Comparison of ENCODE assay signal across 8 cellular contexts in the genomic region with DNA sequence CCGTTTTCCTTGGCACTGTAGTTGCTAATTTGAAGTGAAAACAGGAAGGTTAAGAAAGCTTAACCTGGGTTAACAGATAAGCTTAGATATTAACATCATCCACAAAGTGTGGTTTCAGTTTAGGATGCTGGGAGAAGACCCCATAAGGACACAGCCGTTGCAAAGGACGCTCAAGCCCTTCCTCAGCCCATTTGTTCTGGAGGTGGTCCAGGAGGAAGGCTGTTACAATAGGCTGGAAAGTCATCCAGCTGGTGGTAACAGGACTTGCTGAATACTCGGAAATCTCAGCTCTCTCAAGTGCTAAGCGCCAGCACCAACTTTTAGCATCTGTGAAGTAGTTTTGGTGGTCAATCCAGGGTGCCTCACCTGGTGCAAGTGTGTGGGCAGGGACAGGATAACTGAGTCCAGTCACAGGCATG. TPM values are rescaled to one million over a fixed set of nuclear protein-coding genes. Genes with fewer than 3 reads are reported as not detected.
A peak's percentile ranks its signal among the peaks of the same experiment; 100 is the strongest.
DNase-seq lines count a peak whose midpoint lies in the region; ATAC-seq and TF ChIP-seq lines count a peak whose summit lies in the region.

No MANE protein-coding gene starts in this region.

- peaks cover 19% of the 10 kb centered on the region for H3K4me1 Mint-ChIP-seq in type B pancreatic cell (ENCODE audit: unreplicated experiment)

- H3K36me3 Mint-ChIP-seq in type B pancreatic cell, result peaks cover 3% of the 10 kb centered on the region

- peak overlapping the region; percentile 51 for H3K27ac ChIP-seq in effector memory CD4-positive, alpha-beta T cell (ENCODE audit: insufficient read depth, low read length, poor library complexity, severe bottlenecking)
- H3K27ac ChIP-seq in neuronal stem cell (replicated peaks; ENCODE audit: low read length), result no peak overlapping the region

- H2BK5ac ChIP-seq in neuronal stem cell (ENCODE audit: low read length), result no peak overlapping the region

- H3K9me3 ChIP-seq in effector memory CD4-positive, alpha-beta T cell (ENCODE audit: control insufficient read depth, low read length), result no peaks in the 10 kb centered on the region
- H3K9me3 ChIP-seq in neuronal stem cell (replicated peaks in 1 of 2; ENCODE audit: control insufficient read depth in 2 of 2, insufficient read depth in 1 of 2, low read depth in 1 of 2, low read length in 2 of 2), result no peaks in the 10 kb centered on the region

- H3K18ac ChIP-seq in neuronal stem cell (ENCODE audit: low read length), result no peak overlapping the region

- H4K91ac ChIP-seq in neuronal stem cell (ENCODE audit: low read depth, low read length, poor library complexity), result no peak overlapping the region

- ATAC-seq in HG03354 (IDR thresholded peaks at IDR 0.05; ENCODE audit: poor library complexity, severe bottlenecking, unreplicated experiment), result no peak
- no peak for ATAC-seq in HG03159 (IDR thresholded peaks at IDR 0.05; ENCODE audit: unreplicated experiment)

- H3K27ac Mint-ChIP-seq in type B pancreatic cell, result no peak overlapping the region

- H2BK120ac ChIP-seq in neuronal stem cell (ENCODE audit: low read depth, low read length), result no peak overlapping the region

- no peak overlapping the region for H3K4me2 ChIP-seq in neuronal stem cell (ENCODE audit: insufficient read depth, low read length, poor library complexity, severe bottlenecking)

- H2AK5ac ChIP-seq in neuronal stem cell (ENCODE audit: low read depth, low read length), result no peak overlapping the region

- H3K14ac ChIP-seq in neuronal stem cell (ENCODE audit: low read length), result no peak overlapping the region

- no peak overlapping the region for H2BK15ac ChIP-seq in neuronal stem cell (ENCODE audit: low read length)

- no peak overlapping the region for H3K9ac ChIP-seq in neuronal stem cell (ENCODE audit: low read depth, low read length, poor library complexity)

- no peaks in the 10 kb centered on the region for H3K27me3 Mint-ChIP-seq in type B pancreatic cell

- H2BK12ac ChIP-seq in neuronal stem cell (ENCODE audit: low read length), result no peak overlapping the region

- DNase-seq in EH (ENCODE audit: low read depth) (peak; percentile 34), KBM-7 (peak; percentile 37), neuronal stem cell (ENCODE audit: low spot score) (no peak), type B pancreatic cell (ENCODE audit: extremely low spot score, unreplicated experiment) (no peak), OCI-M2 (lab: John Stamatoyannopoulos, UW; ENCODE audit: unreplicated experiment) (no peak)
- DNase-seq in effector memory CD4-positive, alpha-beta T cell, result no peak

- peak overlapping the region; percentile 56 for H2AFZ ChIP-seq in neuronal stem cell (ENCODE audit: low read length)

- H4K8ac ChIP-seq in neuronal stem cell (ENCODE audit: low read depth, low read length), result no peak overlapping the region

- H3K4me3 Mint-ChIP-seq in type B pancreatic cell, result no peak overlapping the region

- TF ChIP-seq CTCF in type B pancreatic cell (conservative IDR thresholded peaks at IDR 0.05), result no peak

- in situ Hi-C loops in KBM-7 (cut with MboI; ENCODE audit: low pct_unique_long_range_greater_than_20kb, low sequenced_read_pairs), result no loop called here

- H3K4me3 ChIP-seq in effector memory CD4-positive, alpha-beta T cell (ENCODE audit: insufficient read depth, low read depth, low read length, poor library complexity, severe bottlenecking), result peak overlapping the region; percentile 25
- H3K4me3 ChIP-seq in neuronal stem cell (ENCODE audit: low read length in 2 of 2), result no peak overlapping the region

- no peaks in the 10 kb centered on the region for H3K4me1 ChIP-seq in effector memory CD4-positive, alpha-beta T cell (ENCODE audit: control insufficient read depth, insufficient read depth, low read length, poor library complexity, severe bottlenecking)
- H3K4me1 ChIP-seq in neuronal stem cell (ENCODE audit: control insufficient read depth in 2 of 2, insufficient read depth in 1 of 2, low read depth in 1 of 2, low read length in 2 of 2), result peaks cover 3 to 12% of the 10 kb centered on the region in 2 donors

- no peaks in the 10 kb centered on the region for H3K27me3 ChIP-seq in effector memory CD4-positive, alpha-beta T cell (replicated peaks; ENCODE audit: control insufficient read depth, insufficient read depth, low read length, poor library complexity, severe bottlenecking)
- no peaks in the 10 kb centered on the region for H3K27me3 ChIP-seq in neuronal stem cell (ENCODE audit: control insufficient read depth in 3 of 3, insufficient read depth in 3 of 3, low read depth in 1 of 3, low read length in 3 of 3)

- H3K4ac ChIP-seq in neuronal stem cell (ENCODE audit: low read length), result no peak overlapping the region

- no peak overlapping the region for H3K23ac ChIP-seq in neuronal stem cell (ENCODE audit: low read depth, low read length, poor library complexity)

- H3K36me3 ChIP-seq in effector memory CD4-positive, alpha-beta T cell (ENCODE audit: control insufficient read depth, insufficient read depth, low read length), result no peaks in the 10 kb centered on the region
- H3K36me3 ChIP-seq in neuronal stem cell (replicated peaks in 1 of 2; ENCODE audit: control insufficient read depth in 2 of 2, insufficient read depth in 2 of 2, low read length in 2 of 2), result no peaks in the 10 kb centered on the region

- H3K9me3 Mint-ChIP-seq in type B pancreatic cell, result no peaks in the 10 kb centered on the region

- WGBS in neuronal stem cell (ENCODE audit: extremely low coverage in 2 of 2, insufficient read length in 2 of 2, insufficient replicate concordance in 1 of 2), 2 donors, result no CpG with 5 or more reads among the region's 5 CpGs

- H3K79me1 ChIP-seq in neuronal stem cell (ENCODE audit: low read depth, low read length), result no peaks in the 10 kb centered on the region

RNA-seq across cellular contexts. Expression of a gene that starts 14.2 kb away (rescaled TPM):
- polyA plus RNA-seq in neuronal stem cell (2013, experiment 1 of 2), result 2.4 TPM
- 2.5 TPM for polyA plus RNA-seq in neuronal stem cell (2013, experiment 2 of 2)
- total RNA-seq in type B pancreatic cell (ENCODE audit: low replicate concordance), result 1.2 and 3.8 TPM in 2 replicates

RNA-seq across cellular contexts. Expression of a gene that starts 42.5 kb away (rescaled TPM):
- polyA plus RNA-seq in neuronal stem cell (2013, experiment 1 of 2), result 1.8 TPM
- 1.9 TPM for polyA plus RNA-seq in neuronal stem cell (2013, experiment 2 of 2)
- 3.5 and 4.3 TPM in 2 replicates for total RNA-seq in type B pancreatic cell (ENCODE audit: low replicate concordance)

Comparison
In these comparisons a context has a peak if more than half of its experiments do, and no peak if none do; other contexts are left out.
1. DNase-seq: peak in EH (single experiment) and KBM-7 (single experiment); none in effector memory CD4-positive, alpha-beta T cell (0 of 3), neuronal stem cell (single experiment), type B pancreatic cell (single experiment) and OCI-M2 (single experiment).